Comparison of ENCODE assay signal across 2 cellular contexts in genomic region chr9:109441296-109441695, GRCh38.
A peak's percentile ranks its signal among the peaks of the same experiment; 100 is the strongest.
TF ChIP-seq lines count a peak whose summit lies in the region.

No MANE protein-coding gene starts in this region.

TF ChIP-seq in HCT116, 20 proteins besides CTCF, POLR2A, EP300 and RAD21:
- TF ChIP-seq MAX (IDR thresholded peaks at IDR 0.05) = no peak
- no peak for TF ChIP-seq ELF1 (IDR thresholded peaks at IDR 0.05; ENCODE audit: borderline replicate concordance, low read depth)
- TF ChIP-seq FOSL1 (IDR thresholded peaks at IDR 0.05; ENCODE audit: low read depth) = no peak
- TF ChIP-seq ZFX (IDR thresholded peaks at IDR 0.05) = no peak
- TF ChIP-seq EZH2 (IDR thresholded peaks at IDR 0.05) = no peak
- TF ChIP-seq ATF3 (IDR thresholded peaks at IDR 0.05) = no peak
- no peak for TF ChIP-seq ZNF274 (IDR thresholded peaks at IDR 0.05; ENCODE audit: low read depth, low read length)
- no peak for TF ChIP-seq TCF7L2 (IDR thresholded peaks at IDR 0.05; ENCODE audit: borderline replicate concordance, extremely low read depth, insufficient read depth, insufficient read length)
TF ChIP-seq in HCT116: peak in this region for 0.

TF ChIP-seq in HepG2, 621 proteins besides CTCF, POLR2A, EP300 and RAD21:
- TF ChIP-seq ARID3A (IDR thresholded peaks at IDR 0.05; ENCODE audit: low read depth, low read length) (0 out of 2 replicates have a peak, but pooled peaks have one; percentile 1), HNF1A (IDR thresholded peaks at IDR 0.05; ENCODE audit: low read depth) (no peak), HNF1A (CRISPR knock-in tag; IDR thresholded peaks at IDR 0.05; ENCODE audit: borderline replicate concordance) (no peak)
TF ChIP-seq in HepG2: peak in this region for 1.
